Comparison of ENCODE assay signal across 1 cellular context in the genomic region with DNA sequence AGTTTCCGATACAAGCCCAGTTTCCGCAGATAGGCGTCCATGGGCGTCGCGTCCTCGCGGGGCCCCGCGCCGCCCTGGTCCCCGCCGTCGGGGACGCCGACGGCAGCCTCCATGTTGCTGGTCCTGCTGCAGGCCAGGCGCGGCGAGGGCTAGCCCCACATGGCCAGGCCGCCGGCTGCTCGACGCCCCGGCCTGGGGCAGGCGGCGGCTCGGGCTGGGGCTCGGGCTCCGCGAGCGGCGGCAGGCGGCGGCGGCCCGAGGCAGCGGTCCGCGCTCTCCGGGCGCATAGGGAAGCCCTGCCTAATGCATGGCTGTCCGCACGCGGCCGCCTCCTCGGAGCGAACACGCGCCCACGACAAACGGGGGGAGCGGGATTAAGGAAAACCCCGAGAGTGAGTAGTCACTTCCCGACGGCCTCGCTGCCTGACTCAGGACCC.
A peak's percentile ranks its signal among the peaks of the same experiment; 100 is the strongest.
TF ChIP-seq lines count a peak whose summit lies in the region.

No MANE protein-coding gene starts in this region.

TF ChIP-seq in H1, 55 proteins besides CTCF, POLR2A, EP300 and RAD21 (continued from another document):
- TF ChIP-seq, protein P1, sequence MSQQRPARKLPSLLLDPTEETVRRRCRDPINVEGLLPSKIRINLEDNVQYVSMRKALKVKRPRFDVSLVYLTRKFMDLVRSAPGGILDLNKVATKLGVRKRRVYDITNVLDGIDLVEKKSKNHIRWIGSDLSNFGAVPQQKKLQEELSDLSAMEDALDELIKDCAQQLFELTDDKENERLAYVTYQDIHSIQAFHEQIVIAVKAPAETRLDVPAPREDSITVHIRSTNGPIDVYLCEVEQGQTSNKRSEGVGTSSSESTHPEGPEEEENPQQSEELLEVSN (IDR thresholded peaks at IDR 0.05): peak; percentile 42
- TF ChIP-seq KDM4A (IDR thresholded peaks at IDR 0.05; ENCODE audit: low read depth, low read length, severe bottlenecking) (peak; percentile 39), TAF1 (IDR thresholded peaks at IDR 0.05; ENCODE audit: low read depth, low read length) (0 out of 2 replicates have a peak, but pooled peaks have one; percentile 28)
- TF ChIP-seq, protein P2, sequence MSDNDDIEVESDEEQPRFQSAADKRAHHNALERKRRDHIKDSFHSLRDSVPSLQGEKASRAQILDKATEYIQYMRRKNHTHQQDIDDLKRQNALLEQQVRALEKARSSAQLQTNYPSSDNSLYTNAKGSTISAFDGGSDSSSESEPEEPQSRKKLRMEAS (IDR thresholded peaks at IDR 0.05): peak; percentile 71
